In the genomic region with DNA sequence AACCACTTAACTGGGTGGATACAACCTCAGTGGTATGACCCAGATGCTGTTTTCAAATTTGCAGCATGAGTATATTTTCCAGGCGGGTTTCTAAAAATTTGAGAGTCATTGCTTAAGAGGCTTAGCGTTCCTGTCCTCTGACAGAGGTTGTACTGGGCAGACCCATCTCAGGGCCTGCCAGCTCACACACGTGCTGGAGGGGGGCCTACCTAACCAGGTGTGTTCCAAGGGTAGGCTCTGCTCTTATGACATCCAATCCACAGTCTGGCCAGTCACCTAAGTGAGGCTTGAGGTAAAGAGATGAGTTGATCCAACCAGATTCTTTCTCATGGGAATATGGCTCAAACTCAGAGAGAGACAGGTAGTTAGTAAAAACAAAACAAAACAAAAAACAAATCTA, we compare ENCODE assay signal across 8 cellular contexts. TPM values are rescaled to one million over a fixed set of nuclear protein-coding genes. Genes with fewer than 3 reads are reported as not detected.
DNase-seq lines count a peak whose midpoint lies in the region; ATAC-seq and TF ChIP-seq lines count a peak whose summit lies in the region.

No MANE protein-coding gene starts in this region.

- peak overlapping the region; percentile 98 for H3K4me3 Mint-ChIP-seq in activated T-cell treated with anti-CD3 and anti-CD28 coated beads, Interleukin-2, amount 50 U/mL, for 4 hours
- peak overlapping the region; percentile 98 for H3K4me3 Mint-ChIP-seq in activated CD4-positive, alpha-beta memory T cell treated with anti-CD3 and anti-CD28 coated beads for 36 hours

- H3K9ac ChIP-seq in iPS-18a (ENCODE audit: low read length) = peak overlapping the region; percentile 94

- H3K36me3 Mint-ChIP-seq in activated T-cell treated with anti-CD3 and anti-CD28 coated beads, Interleukin-2, amount 50 U/mL, for 4 hours (ENCODE audit: insufficient read depth) = peaks cover 21% of the 10 kb centered on the region
- peaks cover 25% of the 10 kb centered on the region for H3K36me3 Mint-ChIP-seq in activated CD4-positive, alpha-beta memory T cell treated with anti-CD3 and anti-CD28 coated beads for 36 hours

- no peak for ATAC-seq in activated T-cell treated with anti-CD3 and anti-CD28 coated beads, Interleukin-2, amount 50 U/mL, for 4 hours

- H3K27me3 ChIP-seq in iPS-18a (ENCODE audit: control insufficient read depth, insufficient read depth, low read length) (no peaks in the 10 kb centered on the region), suprapubic skin (no peaks in the 10 kb centered on the region)

- CTCF ChIA-PET in activated CD4-positive, alpha-beta memory T cell treated with anti-CD3 and anti-CD28 coated beads for 36 hours (lab: Charles Lee) = interaction anchor here (0.8 to 6.2 kb wide), 6 partner anchors 43 to 116 kb away, joined by 3 to 50 read pairs (median 8); no protein-coding TSS in a partner anchor

- H3K9me3 ChIP-seq in iPS-18a (ENCODE audit: control insufficient read depth, low read depth, low read length) (no peaks in the 10 kb centered on the region), suprapubic skin (no peaks in the 10 kb centered on the region)

- TF ChIP-seq POLR2A in suprapubic skin (IDR thresholded peaks at IDR 0.05) (no peak), erythroblast (IDR thresholded peaks at IDR 0.05; ENCODE audit: low read length) (no peak)

- no peak for TF ChIP-seq EP300 in suprapubic skin (IDR thresholded peaks at IDR 0.05)

- no peaks in the 10 kb centered on the region for H3K9me3 Mint-ChIP-seq in activated T-cell treated with anti-CD3 and anti-CD28 coated beads, Interleukin-2, amount 50 U/mL, for 4 hours
- no peaks in the 10 kb centered on the region for H3K9me3 Mint-ChIP-seq in activated CD4-positive, alpha-beta memory T cell treated with anti-CD3 and anti-CD28 coated beads for 36 hours

- TF ChIP-seq CTCF in suprapubic skin (IDR thresholded peaks at IDR 0.05) = no peak

- 75% methylated on average over 3 of the region's 3 CpGs for WGBS in suprapubic skin

- H3K27ac ChIP-seq in iPS-18a (ENCODE audit: low read length) = no peak overlapping the region
- no peak overlapping the region for H3K27ac ChIP-seq in suprapubic skin

- no peaks in the 10 kb centered on the region for H3K4me1 ChIP-seq in iPS-18a (ENCODE audit: control insufficient read depth, low read depth, low read length)
- peaks cover 22% of the 10 kb centered on the region for H3K4me1 ChIP-seq in suprapubic skin

- H3K36me3 ChIP-seq in iPS-18a (ENCODE audit: control insufficient read depth, low read depth, low read length) (peaks cover 4% of the 10 kb centered on the region), suprapubic skin (no peaks in the 10 kb centered on the region)

- no peak for DNase-seq in activated T-cell treated with anti-CD3 and anti-CD28 coated beads, Interleukin-2, amount 50 U/mL, for 4 hours
- DNase-seq in activated T-cell treated with anti-CD3 and anti-CD28 coated beads, Interleukin-2, amount 50 U/mL, for 1 hour = no peak
- no peak for DNase-seq in activated CD4-positive, alpha-beta memory T cell treated with anti-CD3 and anti-CD28 coated beads for 36 hours
- DNase-seq in suprapubic skin (ENCODE audit: low spot score in 2 of 2) (no peak), NCI-H2029 treated with DMSO at 0.1 percent for 48 hours (lab: John Stamatoyannopoulos, UW) (no peak), erythroblast (lab: John Stamatoyannopoulos, UW) (no peak), DMS53 (lab: John Stamatoyannopoulos, UW) (no peak)

- peaks cover 30% of the 10 kb centered on the region for H3K4me1 Mint-ChIP-seq in activated T-cell treated with anti-CD3 and anti-CD28 coated beads, Interleukin-2, amount 50 U/mL, for 4 hours (ENCODE audit: low read depth)
- H3K4me1 Mint-ChIP-seq in activated CD4-positive, alpha-beta memory T cell treated with anti-CD3 and anti-CD28 coated beads for 36 hours (ENCODE audit: low read depth) = peaks cover 30% of the 10 kb centered on the region

- H3K27me3 Mint-ChIP-seq in activated T-cell treated with anti-CD3 and anti-CD28 coated beads, Interleukin-2, amount 50 U/mL, for 4 hours (ENCODE audit: low read depth) = no peaks in the 10 kb centered on the region
- no peaks in the 10 kb centered on the region for H3K27me3 Mint-ChIP-seq in activated CD4-positive, alpha-beta memory T cell treated with anti-CD3 and anti-CD28 coated beads for 36 hours

- H3K4me3 ChIP-seq in iPS-18a (ENCODE audit: low read length) (peak overlapping the region; percentile 95), suprapubic skin (peak overlapping the region; percentile 72)

- POLR2A ChIA-PET in activated CD4-positive, alpha-beta memory T cell treated with anti-CD3 and anti-CD28 coated beads for 36 hours (lab: Charles Lee) = interaction anchor here (1.6 to 3.2 kb wide), 3 partner anchors 20 to 43 kb away, joined by 3 to 30 read pairs (median 22); no protein-coding TSS in a partner anchor

- intact Hi-C loops in activated CD4-positive, alpha-beta memory T cell treated with anti-CD3 and anti-CD28 coated beads for 36 hours (cut with micrococcal nuclease) = no loop called here

- peak overlapping the region; percentile 99 for H3K27ac Mint-ChIP-seq in activated CD4-positive, alpha-beta memory T cell treated with anti-CD3 and anti-CD28 coated beads for 36 hours

RNA-seq across cellular contexts. Expression of gene LYRM4, which starts 1.3 kb away (rescaled TPM):
- 10 to 100 TPM; 49.2 to 50.6 (median 50.0) TPM for total RNA-seq in activated T-cell treated with anti-CD3 and anti-CD28 coated beads, Interleukin-2, amount 50 U/mL, for 4 hours
- 10 to 100 TPM; 50.6 to 53.6 TPM for total RNA-seq in activated CD4-positive, alpha-beta memory T cell treated with anti-CD3 and anti-CD28 coated beads for 36 hours
- total RNA-seq in suprapubic skin = 10 to 100 TPM; 16.1 to 37.5 (median 19.6) TPM

RNA-seq across cellular contexts. Expression of gene FARS2, which starts 1.9 kb away (rescaled TPM):
- 10 to 100 TPM; 28.3 to 31.0 (median 29.9) TPM for total RNA-seq in activated T-cell treated with anti-CD3 and anti-CD28 coated beads, Interleukin-2, amount 50 U/mL, for 4 hours
- total RNA-seq in activated CD4-positive, alpha-beta memory T cell treated with anti-CD3 and anti-CD28 coated beads for 36 hours = 10 to 100 TPM; 22.7 to 23.7 TPM
- 10 to 100 TPM; 15.0 to 22.4 (median 20.1) TPM for total RNA-seq in suprapubic skin
